ENCODE assay signal across 24 cellular contexts in genomic region chr6:150406948-150407347, GRCh38. TPM values are rescaled to one million over a fixed set of nuclear protein-coding genes. Genes with fewer than 3 reads are reported as not detected.
A peak's percentile ranks its signal among the peaks of the same experiment; 100 is the strongest.
DNase-seq lines count a peak whose midpoint lies in the region; ATAC-seq and TF ChIP-seq lines count a peak whose summit lies in the region.
"Had no signal": no experiment of that assay in that cellular context is flagged by ENCODE, and none has a peak within 500 bp of the region (broad histone marks: within the 10 kb centered on the region; RNA-seq: fewer than 3 reads in every experiment).

No MANE protein-coding gene starts in this region.

- CTCF ChIA-PET in HEK293 (lab: Yijun Ruan, JAX) = interaction anchor here (0.6 to 6.8 kb wide), 5 partner anchors 8 to 410 kb away, joined by 3 to 48 read pairs (median 4); no protein-coding TSS in a partner anchor

- intact Hi-C loops in left lung (cut with DNase I) = no loop called here

- H3K4me1 ChIP-seq in HEK293 (ENCODE audit: control insufficient read depth, insufficient read depth, low read length) (peaks cover 38% of the 10 kb centered on the region), left lung (peaks cover 15 to 27% of the 10 kb centered on the region in 2 donors), tibial nerve (peaks cover 0 to 39% (median 9%) of the 10 kb centered on the region in 4 donors), foreskin keratinocyte (peaks cover 17% of the 10 kb centered on the region)

- ATAC-seq in left lung (no peak), GM18498 (IDR thresholded peaks at IDR 0.05; ENCODE audit: unreplicated experiment) (no peak), foreskin keratinocyte (no peak)
- ATAC-seq: CD8-positive, alpha-beta T cell; GM12878; Right ventricle myocardium inferior had no signal

- H3K27me3 ChIP-seq in left lung (no peaks in the 10 kb centered on the region), tibial nerve (no peaks in the 10 kb centered on the region), foreskin keratinocyte (no peaks in the 10 kb centered on the region)
- H3K27me3 ChIP-seq: BLaER1, MG63, SJSA1 had no signal

- TF ChIP-seq CTCF in HEK293 (tag by site-specific recombination; IDR thresholded peaks at IDR 0.05) = no peak
- TF ChIP-seq CTCF in cardiac fibroblast (IDR thresholded peaks at IDR 0.05; ENCODE audit: low read depth, low read length) = no peak
- no peak for TF ChIP-seq CTCF in left lung (IDR thresholded peaks at IDR 0.05)
- TF ChIP-seq CTCF in tibial nerve (IDR thresholded peaks at IDR 0.05) = no peak
- no peak for TF ChIP-seq CTCF in foreskin keratinocyte (conservative IDR thresholded peaks at IDR 0.05)

- TF ChIP-seq EP300 in tibial nerve (IDR thresholded peaks at IDR 0.05) = no peak

- H3K9me3 ChIP-seq in HEK293 (ENCODE audit: control insufficient read depth, insufficient read depth, low read depth, low read length) (peaks cover 4% of the 10 kb centered on the region; the same call in 1 of the 2 replicates), left lung (peaks cover 0 to 3% of the 10 kb centered on the region in 2 donors), tibial nerve (peaks cover 0 to 6% (median 0%) of the 10 kb centered on the region in 4 donors)
- H3K9me3 ChIP-seq: MG63, SJSA1 had no signal

- H3K4me3 ChIP-seq in HEK293 (ENCODE audit: low read depth, low read length) (no peak overlapping the region), cardiac fibroblast (replicated peaks in 1 of 2; ENCODE audit: low read depth in 2 of 2, low read length in 2 of 2) (no peak overlapping the region), left lung (no peak overlapping the region), tibial nerve (no peak overlapping the region)
- H3K4me3 ChIP-seq: BLaER1, GM12878, MG63, SJSA1 had no signal

- H3K27ac ChIP-seq in HEK293 (ENCODE audit: extremely low read depth, low read depth, low read length) (no peak overlapping the region), left lung (no peak overlapping the region), tibial nerve (no peak overlapping the region), foreskin keratinocyte (no peak overlapping the region)
- H3K27ac ChIP-seq: BLaER1, SJSA1 had no signal

- POLR2A ChIA-PET in HEK293 (lab: Yijun Ruan, JAX) = no interaction called here

- H3K36me3 ChIP-seq in HEK293 (ENCODE audit: control insufficient read depth in 2 of 2, insufficient read depth in 1 of 2, low read length in 2 of 2) (no peaks in the 10 kb centered on the region), left lung (no peaks in the 10 kb centered on the region), tibial nerve (no peaks in the 10 kb centered on the region)
- H3K36me3 ChIP-seq: BLaER1, MG63, SJSA1 had no signal

- no peak for TF ChIP-seq POLR2A in tibial nerve (IDR thresholded peaks at IDR 0.05)

- WGBS in tibial nerve, 2 donors = 44 to 47% methylated on average over 2 of the region's 2 CpGs

- peak; percentile 47 for DNase-seq in MV-4-11 (lab: John Stamatoyannopoulos, UW)
- peak; percentile 43 to 46 for DNase-seq in cardiac fibroblast (ENCODE audit: low read depth in 2 of 2)
- no peak for DNase-seq in left lung
- DNase-seq in tibial nerve (ENCODE audit: low spot score in 2 of 2) = no peak
- no peak for DNase-seq in foreskin keratinocyte
- DNase-seq: CD8-positive, alpha-beta T cell; DND-41; GOT3; MG63; NCI-H1105 treated with DMSO at 0.1 percent for 48 hours; NCI-H2029 treated with DMSO at 0.1 percent for 48 hours; NCI-H226; NCI-H524; NCI-H774; NK-92 treated with Interleukin-12 subunit alpha and Interleukin-12 subunit beta, amount 100 ng/mL, for 24 hours had no signal

TF ChIP-seq in HEK293, 187 proteins besides CTCF, POLR2A, EP300 and RAD21:
- TF ChIP-seq PRDM10 (tag by site-specific recombination; IDR thresholded peaks at IDR 0.05) (peak; percentile 33; the same call in 1 of the 2 replicates), GLIS1 (tag by site-specific recombination; IDR thresholded peaks at IDR 0.05) (no peak)

RNA-seq across cellular contexts. Expression of gene IYD, which starts 38.1 kb away (rescaled TPM):
- total RNA-seq in left lung (1 to 10 TPM; 1.3 to 7.7 TPM), tibial nerve (under 1 TPM in 1 of 4 donors, not detected in 3; under 0.01 TPM), foreskin keratinocyte (not detected in 2 replicates)
- not detected in 2 replicates for polyA plus RNA-seq in foreskin keratinocyte
- total RNA-seq: CD8-positive, alpha-beta T cell; GM12878; LHCN-M2; OCI-LY7; Right ventricle myocardium inferior; SJSA1 had no signal
- polyA plus RNA-seq: IgD-negative memory B cell had no signal

Comparison
In these comparisons a context has a peak if more than half of its experiments do, and no peak if none do; other contexts are left out.
1. DNase-seq: peak in MV-4-11 (single experiment) and cardiac fibroblast (2 of 2); none in left lung (0 of 2), tibial nerve (0 of 2) and foreskin keratinocyte (0 of 2).